In genomic region chr20:15923030-15923776, GRCh38 we compare ENCODE assay signal across 15 cellular contexts.
DNase-seq lines count a peak whose midpoint lies in the region; ATAC-seq lines count a peak whose summit lies in the region.
"Had no signal": no experiment of that assay in that cellular context is flagged by ENCODE, and none has a peak within 500 bp of the region (broad histone marks: within the 10 kb centered on the region; RNA-seq: fewer than 3 reads in every experiment).

No MANE protein-coding gene starts in this region.

- no peak overlapping the region for H3K27ac Mint-ChIP-seq in T-helper 2 cell treated with Interferon-gamma antibody and Interleukin-4, amounts not matched to agents 5 μg/mL and 100 μg/mL, for 36 hours

- no peaks in the 10 kb centered on the region for H3K4me1 Mint-ChIP-seq in T-helper 2 cell treated with Interferon-gamma antibody and Interleukin-4, amounts not matched to agents 5 μg/mL and 100 μg/mL, for 36 hours (ENCODE audit: low read depth)

- peaks cover 6% of the 10 kb centered on the region for H3K9me3 Mint-ChIP-seq in T-helper 2 cell treated with Interferon-gamma antibody and Interleukin-4, amounts not matched to agents 5 μg/mL and 100 μg/mL, for 36 hours

- H3K27me3 Mint-ChIP-seq in T-helper 2 cell treated with Interferon-gamma antibody and Interleukin-4, amounts not matched to agents 5 μg/mL and 100 μg/mL, for 36 hours (ENCODE audit: low read depth): no peaks in the 10 kb centered on the region

- DNase-seq in OCI-M1 (lab: John Stamatoyannopoulos, UW) (peak; percentile 13), SKM-1 treated with dmso at 0.1 percent for 144 hours (lab: John Stamatoyannopoulos, UW; ENCODE audit: unreplicated experiment) (no peak)
- DNase-seq in stimulated activated CD4-positive, alpha-beta T cell treated with anti-CD3 and anti-CD28 coated beads, Interleukin-2, amount 100 ng/mL, for 24 hours: no peak
- no peak for DNase-seq in T-helper 2 cell treated with Interferon-gamma antibody and Interleukin-4, amounts not matched to agents 5 μg/mL and 100 μg/mL, for 36 hours (ENCODE audit: low spot score)
- DNase-seq: activated T-cell treated with anti-CD3 and anti-CD28 coated beads, Interleukin-2, amount 50 U/mL, for 48 hours; C1 segment of cervical spinal cord; KG1; NCI-H2171 treated with DMSO at 0.1 percent for 48 hours; pancreas; stimulated activated CD4-positive, alpha-beta T cell treated with anti-CD3 and anti-CD28 coated beads, Interleukin-4, amount 100 ng/mL, for 4 hours had no signal

- ATAC-seq in GM18517 (IDR thresholded peaks at IDR 0.05; ENCODE audit: unreplicated experiment) (peak; percentile 66), GM21447 (IDR thresholded peaks at IDR 0.05; ENCODE audit: unreplicated experiment) (peak; percentile 75), HG03095 (IDR thresholded peaks at IDR 0.05; ENCODE audit: unreplicated experiment) (peak; percentile 47), esophagus mucosa (no peak)
- ATAC-seq: HCT116, pancreas had no signal

- H3K4me3 Mint-ChIP-seq in T-helper 2 cell treated with Interferon-gamma antibody and Interleukin-4, amounts not matched to agents 5 μg/mL and 100 μg/mL, for 36 hours: no peak overlapping the region

- H3K36me3 Mint-ChIP-seq in T-helper 2 cell treated with Interferon-gamma antibody and Interleukin-4, amounts not matched to agents 5 μg/mL and 100 μg/mL, for 36 hours (ENCODE audit: low read depth): no peaks in the 10 kb centered on the region
